ENCODE assay signal across 1 cellular context in genomic region chr3:171516765-171517164, GRCh38.
TF ChIP-seq lines count a peak whose summit lies in the region.

No MANE protein-coding gene starts in this region.

TF ChIP-seq in K562, 482 proteins besides CTCF, POLR2A, EP300 and RAD21 (continued from another document and continues in another):
- no peak for TF ChIP-seq ZMIZ1 (IDR thresholded peaks at IDR 0.05; ENCODE audit: low read depth in 2 of 2, low read length in 2 of 2)
- peak; percentile 21; the same call in 1 of the 2 replicates for TF ChIP-seq SMARCA4 (IDR thresholded peaks at IDR 0.05)
- no peak for TF ChIP-seq CHD2 (IDR thresholded peaks at IDR 0.05; ENCODE audit: low read depth, low read length)
- TF ChIP-seq RCOR1 (IDR thresholded peaks at IDR 0.05; ENCODE audit: borderline replicate concordance in 1 of 2, low read depth in 2 of 2, low read length in 2 of 2): 0 out of 4 replicates have a peak, but pooled peaks of 1 of the 2 experiments have one; percentile 46
- TF ChIP-seq NUFIP1 (IDR thresholded peaks at IDR 0.05; ENCODE audit: partially characterized antibody): no peak
- no peak for TF ChIP-seq ZNF707 (CRISPR knock-in tag; conservative IDR thresholded peaks at IDR 0.05)
- no peak for TF ChIP-seq SLC30A9 (CRISPR knock-in tag; IDR thresholded peaks at IDR 0.05)
- TF ChIP-seq ILF3 (IDR thresholded peaks at IDR 0.05; ENCODE audit: borderline replicate concordance): no peak
- TF ChIP-seq XRCC3 (IDR thresholded peaks at IDR 0.05): no peak
- TF ChIP-seq THRAP3 (IDR thresholded peaks at IDR 0.05; ENCODE audit: borderline replicate concordance): no peak
- no peak for TF ChIP-seq AFF1 (IDR thresholded peaks at IDR 0.05; ENCODE audit: low read depth in 1 of 2, partially characterized antibody in 2 of 2)
- no peak for TF ChIP-seq EHMT2 (IDR thresholded peaks at IDR 0.05)
- no peak for TF ChIP-seq ZNF133 (CRISPR knock-in tag; IDR thresholded peaks at IDR 0.05)
- no peak for TF ChIP-seq ZNF239 (CRISPR knock-in tag; IDR thresholded peaks at IDR 0.05)
- TF ChIP-seq ZNF766 (CRISPR knock-in tag; conservative IDR thresholded peaks at IDR 0.05): peak; percentile 97
- no peak for TF ChIP-seq ZKSCAN8 (CRISPR knock-in tag; IDR thresholded peaks at IDR 0.05)
- TF ChIP-seq U2AF2 (optimal IDR thresholded peaks at IDR 0.05; ENCODE audit: low read depth, low read length): no peak
- no peak for TF ChIP-seq CHD1 (IDR thresholded peaks at IDR 0.05; ENCODE audit: low read length)
- TF ChIP-seq MCM7 (IDR thresholded peaks at IDR 0.05): no peak
- peak; percentile 86 for TF ChIP-seq HMBOX1 (IDR thresholded peaks at IDR 0.05)
- no peak for TF ChIP-seq HCFC1 (IDR thresholded peaks at IDR 0.05; ENCODE audit: low read depth, low read length)
- no peak for TF ChIP-seq TEAD1 (CRISPR knock-in tag; IDR thresholded peaks at IDR 0.05)
- TF ChIP-seq KAT8 (IDR thresholded peaks at IDR 0.05; ENCODE audit: low read depth): no peak
- no peak for TF ChIP-seq SMC3 (conservative IDR thresholded peaks at IDR 0.05; ENCODE audit: insufficient read depth, low read depth, low read length)
- peak; percentile 28 for TF ChIP-seq PKNOX1 (IDR thresholded peaks at IDR 0.05)
- no peak for TF ChIP-seq ZKSCAN3 (CRISPR knock-in tag; IDR thresholded peaks at IDR 0.05)
- TF ChIP-seq THAP12 (CRISPR knock-in tag; IDR thresholded peaks at IDR 0.05): no peak
- no peak for TF ChIP-seq ZFP36 (IDR thresholded peaks at IDR 0.05; ENCODE audit: low read depth, low read length, partially characterized antibody)
- TF ChIP-seq DACH1 (IDR thresholded peaks at IDR 0.05; ENCODE audit: partially characterized antibody): no peak
- no peak for TF ChIP-seq TRIM24 (IDR thresholded peaks at IDR 0.05)
- TF ChIP-seq ZHX1 (conservative IDR thresholded peaks at IDR 0.05; ENCODE audit: low read length): no peak
- TF ChIP-seq PYGO2 (tag; IDR thresholded peaks at IDR 0.05): no peak
- TF ChIP-seq DPF2 (IDR thresholded peaks at IDR 0.05): peak; percentile 54
- no peak for TF ChIP-seq U2AF1 (optimal IDR thresholded peaks at IDR 0.05; ENCODE audit: low read depth, low read length)
- TF ChIP-seq KLF16 (IDR thresholded peaks at IDR 0.05): no peak
- no peak for TF ChIP-seq NFIC (IDR thresholded peaks at IDR 0.05)
- TF ChIP-seq TAF9B (IDR thresholded peaks at IDR 0.05; ENCODE audit: partially characterized antibody): no peak
- TF ChIP-seq HDGF (IDR thresholded peaks at IDR 0.05): no peak
- TF ChIP-seq JUNB (CRISPR knock-in tag; conservative IDR thresholded peaks at IDR 0.05): 0 out of 2 replicates have a peak, but pooled peaks have one; percentile 18
- TF ChIP-seq CEBPZ (IDR thresholded peaks at IDR 0.05; ENCODE audit: borderline replicate concordance, low read depth, low read length): no peak
- TF ChIP-seq NBN (IDR thresholded peaks at IDR 0.05; ENCODE audit: low read depth): no peak
- TF ChIP-seq JUND (IDR thresholded peaks at IDR 0.05; ENCODE audit: borderline replicate concordance, low read depth, low read length): peak; percentile 67
- 0 out of 3 replicates have a peak, but pooled peaks have one; percentile 40 for TF ChIP-seq JUND (tag; IDR thresholded peaks at IDR 0.05; ENCODE audit: borderline replicate concordance, low read depth, low read length)
- TF ChIP-seq PHTF2 (CRISPR knock-in tag; IDR thresholded peaks at IDR 0.05): no peak
- peak; percentile 4 for TF ChIP-seq MEIS2 (IDR thresholded peaks at IDR 0.05; ENCODE audit: partially characterized antibody)
- TF ChIP-seq MBD2 (IDR thresholded peaks at IDR 0.05; ENCODE audit: borderline replicate concordance, low read depth): no peak
- no peak for TF ChIP-seq ID3 (CRISPR knock-in tag; IDR thresholded peaks at IDR 0.05)
- no peak for TF ChIP-seq ID3 (tag; IDR thresholded peaks at IDR 0.05)
- TF ChIP-seq ERF (CRISPR knock-in tag; IDR thresholded peaks at IDR 0.05): no peak
- no peak for TF ChIP-seq RFX7 (CRISPR knock-in tag; IDR thresholded peaks at IDR 0.05)
- TF ChIP-seq KAT7 (CRISPR knock-in tag; IDR thresholded peaks at IDR 0.05; ENCODE audit: borderline replicate concordance): no peak
- TF ChIP-seq FOXJ3 (CRISPR knock-in tag; IDR thresholded peaks at IDR 0.05): no peak
- TF ChIP-seq GTF2A2 (tag; IDR thresholded peaks at IDR 0.05): no peak
- 0 out of 2 replicates have a peak, but pooled peaks have one; percentile 15 for TF ChIP-seq ARID1B (IDR thresholded peaks at IDR 0.05)
